In the genomic region with DNA sequence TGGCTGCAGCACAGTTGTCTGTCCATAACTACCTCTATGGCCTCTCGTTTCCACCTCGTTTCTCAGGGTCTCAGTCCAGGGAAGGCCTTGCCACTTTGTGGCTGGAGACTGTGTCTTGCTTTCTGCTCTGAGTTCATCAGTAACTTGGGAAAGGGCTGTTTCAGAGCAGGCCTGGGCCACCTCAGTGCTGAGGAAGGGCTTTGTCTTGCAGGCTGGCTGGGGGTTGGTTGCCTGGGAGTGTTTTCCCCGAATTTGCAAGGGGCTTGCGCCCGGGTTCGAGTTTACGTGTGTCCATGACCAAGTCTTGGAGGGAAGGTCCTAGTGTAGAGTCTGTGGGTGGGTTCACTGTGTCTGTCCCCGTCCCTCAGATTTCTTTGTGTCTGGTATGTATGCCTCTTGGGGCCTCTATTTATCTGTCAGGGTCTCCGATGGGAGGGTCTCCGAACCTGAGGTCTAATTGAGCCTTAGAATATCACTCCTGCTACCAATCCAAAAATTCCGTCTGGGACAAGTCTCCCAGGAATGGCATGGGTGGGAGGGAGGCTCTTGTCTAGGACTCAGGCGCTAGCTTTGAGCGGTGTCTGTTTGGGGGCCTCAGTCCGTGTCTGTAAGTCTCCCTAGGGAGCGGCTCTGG, we compare ENCODE assay signal across 6 cellular contexts. TPM values are rescaled to one million over a fixed set of nuclear protein-coding genes. Genes with fewer than 3 reads are reported as not detected.
A peak's percentile ranks its signal among the peaks of the same experiment; 100 is the strongest.
DNase-seq lines count a peak whose midpoint lies in the region; ATAC-seq, FAIRE-seq and TF ChIP-seq lines count a peak whose summit lies in the region.

No MANE protein-coding gene starts in this region.

- H2AK5ac ChIP-seq in IMR-90 (ENCODE audit: low read depth, low read length) = peak overlapping the region; percentile 99

- H3K36me3 ChIP-seq in IMR-90 (ENCODE audit: control insufficient read depth, insufficient read depth, low read length) (peaks cover 39% of the 10 kb centered on the region), endothelial cell of umbilical vein (ENCODE audit: control insufficient read depth in 2 of 2, extremely low read depth in 1 of 2, insufficient read depth in 2 of 2, low read length in 2 of 2) (peaks cover 13 to 20% of the 10 kb centered on the region in 2 experiments), rectal smooth muscle tissue (ENCODE audit: control insufficient read depth, insufficient read depth, low read length) (peaks cover 16% of the 10 kb centered on the region)

- BruUV-seq in IMR-90 (replicated peaks; lab: Mats Ljungman, UMichigan) = no TSS peak
- BruUV-seq in endothelial cell of umbilical vein (replicated peaks; lab: Mats Ljungman, UMichigan) = TSS peak; percentile 86

- H3K14ac ChIP-seq in IMR-90 (replicated peaks; ENCODE audit: low read depth, low read length) = peak overlapping the region; percentile 100

- intact Hi-C loops in IMR-90 (cut with micrococcal nuclease) (no loop called here), endothelial cell of umbilical vein (cut with micrococcal nuclease) (loop anchor here (5.0 kb wide), 2 partner anchors 241 to 396 kb away; a partner anchor contains a TSS)

- FAIRE-seq in endothelial cell of umbilical vein (lab: Jason Lieb, UNC) = peak; percentile 60

- peak overlapping the region; percentile 99 for H4K5ac ChIP-seq in IMR-90 (ENCODE audit: low read depth, low read length)

- peak overlapping the region; percentile 98 for H4K91ac ChIP-seq in IMR-90 (ENCODE audit: insufficient read depth, low read depth, low read length)

- CTCF ChIA-PET in IMR-90 (lab: Yijun Ruan, JAX) (interaction anchor here (1.0 kb wide), 1 partner anchor 243 kb away, joined by 3 read pairs; no protein-coding TSS in a partner anchor), endothelial cell of umbilical vein (lab: Charles Lee) (interaction anchor here (3.5 kb wide), 1 partner anchor 12 kb away, joined by 53 read pairs; the partner anchor contains the start of gene ARMC5)

- H3K4me2 ChIP-seq in IMR-90 (ENCODE audit: low read depth, low read length) (peak overlapping the region; percentile 93), endothelial cell of umbilical vein (ENCODE audit: insufficient read depth, low read length) (peak overlapping the region; percentile 93)

- H2AK9ac ChIP-seq in IMR-90 (replicated peaks; ENCODE audit: low read depth, low read length, poor library complexity) = peak overlapping the region; percentile 98

- TF ChIP-seq CTCF in IMR-90 (conservative IDR thresholded peaks at IDR 0.05; ENCODE audit: low read depth, low read length) (no peak), endothelial cell of umbilical vein (IDR thresholded peaks at IDR 0.05; ENCODE audit: extremely low read depth in 1 of 2, insufficient read depth in 1 of 2, low read depth in 1 of 2, low read length in 2 of 2) (no peak)

- H3K9ac ChIP-seq in IMR-90 (ENCODE audit: low read depth, low read length) = peak overlapping the region; percentile 96
- peak overlapping the region; percentile 89 for H3K9ac ChIP-seq in endothelial cell of umbilical vein (replicated peaks; ENCODE audit: extremely low read depth, insufficient read depth, low read length)
- H3K9ac ChIP-seq in rectal smooth muscle tissue (ENCODE audit: low read length) = peak overlapping the region; percentile 81

- no peaks in the 10 kb centered on the region for H3K27me3 ChIP-seq in IMR-90 (ENCODE audit: control insufficient read depth, insufficient read depth, low read length)
- H3K27me3 ChIP-seq in endothelial cell of umbilical vein (ENCODE audit: control insufficient read depth in 2 of 2, insufficient read depth in 2 of 2, low read length in 2 of 2) = no peaks in the 10 kb centered on the region
- no peaks in the 10 kb centered on the region for H3K27me3 ChIP-seq in rectal smooth muscle tissue (ENCODE audit: control insufficient read depth, insufficient read depth, low read length)

- H3K27ac ChIP-seq in IMR-90 (ENCODE audit: insufficient read depth, low read length) = peak overlapping the region; percentile 88
- peak overlapping the region; percentile 59 for H3K27ac ChIP-seq in endothelial cell of umbilical vein (ENCODE audit: insufficient read depth, low read depth, low read length)
- H3K27ac ChIP-seq in rectal smooth muscle tissue (ENCODE audit: low read depth, low read length) = peak overlapping the region; percentile 98

- peak overlapping the region; percentile 70 for H3K4me3 ChIP-seq in IMR-90 (ENCODE audit: insufficient read depth, low read depth, low read length)
- H3K4me3 ChIP-seq in endothelial cell of umbilical vein (replicated peaks in 1 of 3; ENCODE audit: insufficient read depth in 1 of 3, low read depth in 1 of 3, low read length in 3 of 3) = peak overlapping the region; percentile 34 to 82 (median 56)
- H3K4me3 ChIP-seq in rectal smooth muscle tissue (ENCODE audit: low read length) = peak overlapping the region; percentile 63

- H3K79me2 ChIP-seq in endothelial cell of umbilical vein (ENCODE audit: control insufficient read depth, insufficient read depth, low read length) = peaks cover 31% of the 10 kb centered on the region

- in situ Hi-C loops in IMR-90 (cut with MboI; ENCODE audit: low sequenced_read_pairs) = loop anchor here (25.0 kb wide), 1 partner anchor 391 kb away; the partner anchor contains the start of gene ZNF267

- 60% methylated on average over 5 of the region's 15 CpGs; no CpG with 5 or more reads in 1 of the 2 experiments for WGBS in IMR-90 (ENCODE audit: extremely low coverage in 2 of 2, insufficient read length in 1 of 2), 2 experiments

- peak overlapping the region; percentile 87 for H2BK120ac ChIP-seq in IMR-90 (ENCODE audit: low read depth, low read length)

- peaks cover 38% of the 10 kb centered on the region for H4K20me1 ChIP-seq in IMR-90 (ENCODE audit: insufficient read depth, low read length)
- H4K20me1 ChIP-seq in endothelial cell of umbilical vein (replicated peaks; ENCODE audit: control insufficient read depth, extremely low read depth, insufficient read depth, low read length) = no peaks in the 10 kb centered on the region

- H3K79me1 ChIP-seq in IMR-90 (ENCODE audit: low read depth in 1 of 2, low read length in 2 of 2) = peaks cover 18 to 58% of the 10 kb centered on the region in 2 experiments; a peak in 3 of 4 replicates

- ATAC-seq in IMR-90 (ENCODE audit: low read depth) (peak; percentile 1; the same call in 1 of the 2 replicates), HG02981 (IDR thresholded peaks at IDR 0.05; ENCODE audit: unreplicated experiment) (no peak)

- H3K9me1 ChIP-seq in IMR-90 (ENCODE audit: insufficient read depth, low read length) (peaks cover 22% of the 10 kb centered on the region; the same call in 1 of the 2 replicates), endothelial cell of umbilical vein (replicated peaks; ENCODE audit: control insufficient read depth, extremely low read depth, insufficient read depth, low read length) (no peaks in the 10 kb centered on the region)

- H3K4ac ChIP-seq in IMR-90 (ENCODE audit: low read depth, low read length) = peak overlapping the region; percentile 100

- peak overlapping the region; percentile 88 for H2AFZ ChIP-seq in IMR-90 (replicated peaks; ENCODE audit: low read length, poor library complexity)
- peak overlapping the region; percentile 75 for H2AFZ ChIP-seq in endothelial cell of umbilical vein (ENCODE audit: low read depth, low read length)

- TF ChIP-seq RAD21 in IMR-90 (IDR thresholded peaks at IDR 0.05; ENCODE audit: low read length) = no peak

- peak overlapping the region; percentile 47 for H2BK20ac ChIP-seq in IMR-90 (ENCODE audit: low read depth, low read length)

- H3K4me1 ChIP-seq in IMR-90 (ENCODE audit: control insufficient read depth, insufficient read depth, low read length) (peaks cover 13% of the 10 kb centered on the region), endothelial cell of umbilical vein (ENCODE audit: control insufficient read depth, extremely low read depth, insufficient read depth, low read length) (peaks cover 14% of the 10 kb centered on the region), rectal smooth muscle tissue (ENCODE audit: control insufficient read depth, insufficient read depth, low read length) (peaks cover 26% of the 10 kb centered on the region)

- POLR2A ChIA-PET in IMR-90 (lab: Charles Lee; ENCODE audit: unreplicated experiment) = interaction anchor here (0.6 to 1.5 kb wide), 2 partner anchors 11 to 474 kb away, joined by 6 to 16 read pairs; partner anchors contain the start of gene ARMC5
- POLR2A ChIA-PET in endothelial cell of umbilical vein (lab: Charles Lee) = interaction anchor here (0.8 to 1.5 kb wide), 3 partner anchors 12 to 291 kb away, joined by 3 to 6 read pairs (median 3); partner anchors contain the start of gene ARMC5

- peak overlapping the region; percentile 51; the same call in 2 of the 3 replicates for H2BK15ac ChIP-seq in IMR-90 (ENCODE audit: low read depth, low read length)

- TF ChIP-seq POLR2A in IMR-90 (IDR thresholded peaks at IDR 0.05; ENCODE audit: low read depth, low read length) (no peak), endothelial cell of umbilical vein (IDR thresholded peaks at IDR 0.05; ENCODE audit: low read depth, low read length) (no peak)

- peak overlapping the region; percentile 94 to 98 for H4K8ac ChIP-seq in IMR-90 (ENCODE audit: low read depth in 2 of 2, low read length in 2 of 2)

- H2BK5ac ChIP-seq in IMR-90 (ENCODE audit: low read depth, low read length, poor library complexity, severe bottlenecking) = peak overlapping the region; percentile 87

- dilution Hi-C loops in IMR-90 (cut with HindIII; ENCODE audit: low sequenced_read_pairs, unreplicated experiment) (no loop called here), endothelial cell of umbilical vein (cut with MboI; ENCODE audit: extremely low pct_ligation_motif_present, low sequenced_read_pairs) (no loop called here)

- H3K9me3 ChIP-seq in IMR-90 (ENCODE audit: control insufficient read depth, insufficient read depth, low read length) = no peaks in the 10 kb centered on the region
- no peaks in the 10 kb centered on the region for H3K9me3 ChIP-seq in endothelial cell of umbilical vein (replicated peaks; ENCODE audit: control insufficient read depth, insufficient read depth, low read length)

- DNase-seq in IMR-90 = peak; percentile 17
- no peak for DNase-seq in endothelial cell of umbilical vein (ENCODE audit: low read depth, low spot score)
- DNase-seq in HUDEP-2 (lab: John Stamatoyannopoulos, UW; ENCODE audit: unreplicated experiment in 76 of 76) = no peak
- no peak for DNase-seq in NK-92 treated with Interleukin-12 subunit alpha and Interleukin-12 subunit beta, amount 100 ng/mL, for 24 hours (lab: John Stamatoyannopoulos, UW)

- H3K18ac ChIP-seq in IMR-90 (ENCODE audit: low read depth, low read length) = peak overlapping the region; percentile 96

- H3K23ac ChIP-seq in IMR-90 (ENCODE audit: low read depth, low read length) = peak overlapping the region; percentile 98

- peak overlapping the region; percentile 96 for H3K56ac ChIP-seq in IMR-90 (ENCODE audit: extremely low read depth, insufficient read depth, low read length)

RNA-seq across cellular contexts. Expression of gene TGFB1I1, which starts 0.6 kb away (rescaled TPM):
- 24.9 and 30.0 TPM in 2 replicates for total RNA-seq in IMR-90 (2012; rRNA removed)
- polyA plus RNA-seq in IMR-90 (2012; rRNA removed) = 118 and 128 TPM in 2 replicates
- 115 and 151 TPM in 2 replicates for polyA plus RNA-seq in IMR-90 (2012; cell fraction: cytosol; rRNA removed)
- polyA plus RNA-seq in IMR-90 (2012; cell fraction: nucleus; rRNA removed; ENCODE audit: low replicate concordance) = 210 and 556 TPM in 2 replicates
- total RNA-seq in endothelial cell of umbilical vein = 115 and 123 TPM in 2 replicates
- polyA plus RNA-seq in endothelial cell of umbilical vein = 73.3 and 73.7 TPM in 2 replicates
- 75.0 and 81.6 TPM in 2 replicates for polyA plus RNA-seq in endothelial cell of umbilical vein (2011; cell fraction: cytosol; rRNA removed)
- 141 and 151 TPM in 2 replicates for polyA plus RNA-seq in endothelial cell of umbilical vein (2011; cell fraction: nucleus; rRNA removed)
- polyA plus RNA-seq in endothelial cell of umbilical vein (2012) = 72.1 and 74.0 TPM in 2 replicates
- 27.0 and 31.3 TPM in 2 replicates for polyA minus RNA-seq in endothelial cell of umbilical vein
- polyA minus RNA-seq in endothelial cell of umbilical vein (2011; cell fraction: cytosol; rRNA and poly(A)+ RNA removed) = 14.0 TPM
- polyA minus RNA-seq in endothelial cell of umbilical vein (2011; cell fraction: nucleus; rRNA and poly(A)+ RNA removed) = 36.3 and 39.4 TPM in 2 replicates

RNA-seq across cellular contexts. Expression of gene SLC5A2, which starts 11.6 kb away (rescaled TPM):
- total RNA-seq in IMR-90 (2012; rRNA removed) (under 0.01 TPM in 1 of 2 replicates, not detected in the other), endothelial cell of umbilical vein (not detected in 2 replicates)
- polyA plus RNA-seq in IMR-90 (2012; rRNA removed) (0.10 TPM in 1 of 2 replicates, not detected in the other), endothelial cell of umbilical vein (0.03 TPM in 1 of 2 replicates, not detected in the other)
- 0.03 and 0.04 TPM in 2 replicates for polyA plus RNA-seq in IMR-90 (2012; cell fraction: cytosol; rRNA removed)
- 0.17 and 0.38 TPM in 2 replicates for polyA plus RNA-seq in IMR-90 (2012; cell fraction: nucleus; rRNA removed; ENCODE audit: low replicate concordance)
- polyA plus RNA-seq in endothelial cell of umbilical vein (2011; cell fraction: cytosol; rRNA removed) = not detected in 2 replicates
- 0.04 TPM in 1 of 2 replicates, not detected in the other for polyA plus RNA-seq in endothelial cell of umbilical vein (2011; cell fraction: nucleus; rRNA removed)
- 0.23 and 5.9 TPM in 2 replicates for polyA plus RNA-seq in endothelial cell of umbilical vein (2012)
- polyA minus RNA-seq in endothelial cell of umbilical vein = 0.27 TPM in 1 of 2 replicates, not detected in the other
- polyA minus RNA-seq in endothelial cell of umbilical vein (2011; cell fraction: cytosol; rRNA and poly(A)+ RNA removed) = not detected
- polyA minus RNA-seq in endothelial cell of umbilical vein (2011; cell fraction: nucleus; rRNA and poly(A)+ RNA removed) = not detected in 2 replicates

RNA-seq across cellular contexts. Expression of gene ARMC5, which starts 12.1 kb away (rescaled TPM):
- total RNA-seq in IMR-90 (2012; rRNA removed) (2.3 and 3.1 TPM in 2 replicates), endothelial cell of umbilical vein (17.3 and 17.9 TPM in 2 replicates)
- polyA plus RNA-seq in IMR-90 (2012; rRNA removed) (7.5 and 10.2 TPM in 2 replicates), endothelial cell of umbilical vein (17.3 and 18.8 TPM in 2 replicates)
- polyA plus RNA-seq in IMR-90 (2012; cell fraction: cytosol; rRNA removed) = 9.2 and 11.1 TPM in 2 replicates
- 37.2 and 59.8 TPM in 2 replicates for polyA plus RNA-seq in IMR-90 (2012; cell fraction: nucleus; rRNA removed; ENCODE audit: low replicate concordance)
- 6.8 and 11.3 TPM in 2 replicates for polyA plus RNA-seq in endothelial cell of umbilical vein (2011; cell fraction: cytosol; rRNA removed)
- polyA plus RNA-seq in endothelial cell of umbilical vein (2011; cell fraction: nucleus; rRNA removed) = 26.1 and 28.4 TPM in 2 replicates
- 8.8 and 10.3 TPM in 2 replicates for polyA plus RNA-seq in endothelial cell of umbilical vein (2012)
- polyA minus RNA-seq in endothelial cell of umbilical vein = 9.6 and 13.0 TPM in 2 replicates
- polyA minus RNA-seq in endothelial cell of umbilical vein (2011; cell fraction: cytosol; rRNA and poly(A)+ RNA removed) = 7.6 TPM
- 9.5 and 15.0 TPM in 2 replicates for polyA minus RNA-seq in endothelial cell of umbilical vein (2011; cell fraction: nucleus; rRNA and poly(A)+ RNA removed)

RNA-seq across cellular contexts. Expression of gene ZNF843, which starts 28.8 kb away (rescaled TPM):
- total RNA-seq in IMR-90 (2012; rRNA removed) (under 0.01 TPM in 2 replicates), endothelial cell of umbilical vein (0.16 and 0.24 TPM in 2 replicates)
- polyA plus RNA-seq in IMR-90 (2012; rRNA removed) (0.13 and 0.27 TPM in 2 replicates), endothelial cell of umbilical vein (0.14 and 0.41 TPM in 2 replicates)
- 0.16 and 0.34 TPM in 2 replicates for polyA plus RNA-seq in IMR-90 (2012; cell fraction: cytosol; rRNA removed)
- 0.09 and 0.16 TPM in 2 replicates for polyA plus RNA-seq in IMR-90 (2012; cell fraction: nucleus; rRNA removed; ENCODE audit: low replicate concordance)
- 0.10 and 0.16 TPM in 2 replicates for polyA plus RNA-seq in endothelial cell of umbilical vein (2011; cell fraction: cytosol; rRNA removed)
- polyA plus RNA-seq in endothelial cell of umbilical vein (2011; cell fraction: nucleus; rRNA removed) = 0.14 TPM in 1 of 2 replicates, not detected in the other
- polyA plus RNA-seq in endothelial cell of umbilical vein (2012) = 0.27 and 0.31 TPM in 2 replicates
- polyA minus RNA-seq in endothelial cell of umbilical vein = 0.21 and 0.44 TPM in 2 replicates
- not detected for polyA minus RNA-seq in endothelial cell of umbilical vein (2011; cell fraction: cytosol; rRNA and poly(A)+ RNA removed)
- polyA minus RNA-seq in endothelial cell of umbilical vein (2011; cell fraction: nucleus; rRNA and poly(A)+ RNA removed) = not detected in 2 replicates

RNA-seq across cellular contexts. Expression of gene RUSF1, which starts 36.8 kb away (rescaled TPM):
- total RNA-seq in IMR-90 (2012; rRNA removed) (22.2 and 22.9 TPM in 2 replicates), endothelial cell of umbilical vein (36.4 and 36.8 TPM in 2 replicates)
- polyA plus RNA-seq in IMR-90 (2012; rRNA removed) (63.6 and 65.0 TPM in 2 replicates), endothelial cell of umbilical vein (40.1 and 40.3 TPM in 2 replicates)
- 26.5 and 46.5 TPM in 2 replicates for polyA plus RNA-seq in IMR-90 (2012; cell fraction: cytosol; rRNA removed)
- 212 and 436 TPM in 2 replicates for polyA plus RNA-seq in IMR-90 (2012; cell fraction: nucleus; rRNA removed; ENCODE audit: low replicate concordance)
- polyA plus RNA-seq in endothelial cell of umbilical vein (2011; cell fraction: cytosol; rRNA removed) = 18.2 and 23.8 TPM in 2 replicates
- polyA plus RNA-seq in endothelial cell of umbilical vein (2011; cell fraction: nucleus; rRNA removed) = 93.9 and 115 TPM in 2 replicates
- 29.6 and 38.6 TPM in 2 replicates for polyA plus RNA-seq in endothelial cell of umbilical vein (2012)
- 39.5 and 62.9 TPM in 2 replicates for polyA minus RNA-seq in endothelial cell of umbilical vein
- polyA minus RNA-seq in endothelial cell of umbilical vein (2011; cell fraction: cytosol; rRNA and poly(A)+ RNA removed) = 20.0 TPM
- polyA minus RNA-seq in endothelial cell of umbilical vein (2011; cell fraction: nucleus; rRNA and poly(A)+ RNA removed) = 30.4 and 36.4 TPM in 2 replicates
